Comparison of ENCODE assay signal across 7 cellular contexts in the genomic region with DNA sequence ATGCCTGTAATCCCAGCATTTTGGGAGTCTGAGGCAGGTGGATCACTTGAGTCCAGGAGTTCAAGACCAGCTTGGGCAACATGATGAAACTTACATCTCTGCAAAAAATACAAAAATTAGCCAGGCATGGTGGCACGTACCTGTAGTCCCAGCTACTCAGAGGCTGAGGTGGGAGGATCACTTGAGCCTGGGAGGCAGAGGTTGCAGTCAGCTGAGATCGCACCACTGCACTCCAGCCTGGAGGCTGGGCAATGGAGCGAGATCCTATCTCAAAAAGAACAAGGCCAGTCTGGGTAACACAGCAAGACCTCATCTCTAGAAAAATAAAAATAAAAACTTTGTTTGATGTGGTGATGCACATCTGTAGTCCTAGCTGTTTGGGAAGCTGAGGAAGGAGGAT. TPM values are rescaled to one million over a fixed set of nuclear protein-coding genes. Genes with fewer than 3 reads are reported as not detected.
DNase-seq lines count a peak whose midpoint lies in the region; ATAC-seq and TF ChIP-seq lines count a peak whose summit lies in the region.
"Not testable (repeated sequence)": the region's sequence is repeated elsewhere in the genome, so short reads cannot be mapped to it uniquely, and the experiment has no call there.

No MANE protein-coding gene starts in this region.

- not testable (repeated sequence) for H3K27ac Mint-ChIP-seq in CD8-positive, alpha-beta memory T cell
- H3K27ac Mint-ChIP-seq in IgD-negative memory B cell (peak overlapping the region in 1 of 3 donors; percentile 61), mesothelial cell of epicardium (peak overlapping the region; percentile 91)

- H3K36me3 ChIP-seq in CD8-positive, alpha-beta memory T cell (ENCODE audit: insufficient read depth, low read length); RWPE2 (ENCODE audit: low read depth); hepatocyte (replicated peaks; ENCODE audit: insufficient read depth, low read depth): not testable (repeated sequence)

- H3K4me3 Mint-ChIP-seq in CD8-positive, alpha-beta memory T cell; mesothelial cell of epicardium: not testable (repeated sequence)
- peak overlapping the region in 3 of 4 donors; percentile 3 to 90 (median 48) for H3K4me3 Mint-ChIP-seq in IgD-negative memory B cell

- POLR2A ChIA-PET in CD8-positive, alpha-beta memory T cell (lab: Charles Lee) = not testable (repeated sequence)

- not testable (repeated sequence) for H3K9me3 Mint-ChIP-seq in CD8-positive, alpha-beta memory T cell; IgD-negative memory B cell; mesothelial cell of epicardium

- intact Hi-C loops in posterior vena cava (cut with DNase I) = not testable (repeated sequence)

- 92% methylated on average over 3 of the region's 3 CpGs for WGBS in hepatocyte (ENCODE audit: low lambda C conversion rate, missing lambda C conversion rate)

- not testable (repeated sequence) for H3K4me3 ChIP-seq in CD8-positive, alpha-beta memory T cell (ENCODE audit: low read length); RWPE2 (ENCODE audit: severe bottlenecking); hepatocyte

- not testable (repeated sequence) for H3K9me2 ChIP-seq in hepatocyte (replicated peaks; ENCODE audit: insufficient read depth)

- H3K4me2 ChIP-seq in hepatocyte = not testable (repeated sequence)

- not testable (repeated sequence) for H4K20me1 ChIP-seq in hepatocyte (ENCODE audit: insufficient read depth, poor library complexity, severe bottlenecking)

- not testable (repeated sequence) for H3K79me2 ChIP-seq in hepatocyte

- not testable (repeated sequence) for TF ChIP-seq CTCF in RWPE2 (IDR thresholded peaks at IDR 0.05; ENCODE audit: poor library complexity, severe bottlenecking); hepatocyte (IDR thresholded peaks at IDR 0.05; ENCODE audit: poor library complexity); mesothelial cell of epicardium (IDR thresholded peaks at IDR 0.05; ENCODE audit: unreplicated experiment)

- H3K36me3 Mint-ChIP-seq in CD8-positive, alpha-beta memory T cell; IgD-negative memory B cell; mesothelial cell of epicardium: not testable (repeated sequence)

- not testable (repeated sequence) for H3K4me1 Mint-ChIP-seq in CD8-positive, alpha-beta memory T cell
- H3K4me1 Mint-ChIP-seq in IgD-negative memory B cell (peaks cover 54 to 57% (median 55%) of the 10 kb centered on the region in 3 donors), mesothelial cell of epicardium (peaks cover 41% of the 10 kb centered on the region)

- not testable (repeated sequence) for DNase-seq in CD8-positive, alpha-beta memory T cell; hepatocyte (ENCODE audit: low spot score); mesothelial cell of epicardium (ENCODE audit: low spot score in 2 of 2, unreplicated experiment in 2 of 2)
- peak; percentile 6 for DNase-seq in RWPE2 (ENCODE audit: low spot score)
- peak; percentile 17 for DNase-seq in activated effector memory CD4-positive, alpha-beta T cell treated with anti-CD3 and anti-CD28 coated beads, Interleukin-2, amount 50 U/mL, for 16 hours
- peak; percentile 30 for DNase-seq in posterior vena cava (ENCODE audit: low spot score)

- H3K9me3 ChIP-seq in CD8-positive, alpha-beta memory T cell (ENCODE audit: low read length); RWPE2 (ENCODE audit: severe bottlenecking); hepatocyte (ENCODE audit: low read depth): not testable (repeated sequence)

- not testable (repeated sequence) for ATAC-seq in RWPE2 (ENCODE audit: low read depth)

- H3K4me1 ChIP-seq in CD8-positive, alpha-beta memory T cell (ENCODE audit: insufficient read depth, low read length); RWPE2 (ENCODE audit: insufficient read depth, poor library complexity, severe bottlenecking); hepatocyte (ENCODE audit: insufficient read depth): not testable (repeated sequence)

- peak overlapping the region; percentile 64 for H3K27ac ChIP-seq in CD8-positive, alpha-beta memory T cell (ENCODE audit: low read depth, low read length)
- not testable (repeated sequence) for H3K27ac ChIP-seq in RWPE2 (ENCODE audit: poor library complexity, severe bottlenecking)
- H3K27ac ChIP-seq in hepatocyte = peak overlapping the region; percentile 54

- H2AFZ ChIP-seq in hepatocyte = not testable (repeated sequence)

- H3K27me3 ChIP-seq in CD8-positive, alpha-beta memory T cell (ENCODE audit: insufficient read depth, low read length, poor library complexity, severe bottlenecking); RWPE2 (ENCODE audit: insufficient read depth, poor library complexity, severe bottlenecking); hepatocyte: not testable (repeated sequence)

- CTCF ChIA-PET in CD8-positive, alpha-beta memory T cell (lab: Charles Lee) = not testable (repeated sequence)

- not testable (repeated sequence) for H3K27me3 Mint-ChIP-seq in CD8-positive, alpha-beta memory T cell; IgD-negative memory B cell; mesothelial cell of epicardium (ENCODE audit: low read depth)

RNA-seq across cellular contexts. Expression of a gene that starts 30.8 kb away (rescaled TPM):
- total RNA-seq in CD8-positive, alpha-beta memory T cell = 10 to 100 TPM; 21.7 to 21.8 TPM
- polyA plus RNA-seq in CD8-positive, alpha-beta memory T cell = 25.4 TPM
- polyA plus RNA-seq in IgD-negative memory B cell = 25.5 TPM
- 124 and 126 TPM in 2 replicates for total RNA-seq in hepatocyte
- polyA plus RNA-seq in hepatocyte = 76.6 and 77.4 TPM in 2 replicates
- total RNA-seq in mesothelial cell of epicardium = 44.2 to 47.4 TPM (median 47.3 TPM) in 3 replicates
- total RNA-seq in posterior vena cava = 10 to 100 TPM; 24.0 to 29.2 TPM
